In genomic region chr6:110326609-110327008, GRCh38 we compare ENCODE assay signal across 18 cellular contexts. TPM values are rescaled to one million over a fixed set of nuclear protein-coding genes. Genes with fewer than 3 reads are reported as not detected.
"Had no signal": no experiment of that assay in that cellular context is flagged by ENCODE, and none has a peak within 500 bp of the region (broad histone marks: within the 10 kb centered on the region; RNA-seq: fewer than 3 reads in every experiment).

No MANE protein-coding gene starts in this region.

- H3K27me3 ChIP-seq: spleen, testis had no signal

- H3K27ac ChIP-seq: left ventricle myocardium inferior, spleen, testis had no signal

- H3K9me3 ChIP-seq: left ventricle myocardium inferior, spleen, testis had no signal

- ATAC-seq: activated T-helper 17 cell treated with anti-CD3 and anti-CD28 coated beads, Interleukin-2, amount 50 U/mL, for 72 hours; sciatic nerve had no signal

- DNase-seq: activated CD4-positive, alpha-beta T cell treated with anti-CD3 and anti-CD28 coated beads for 1 hour; activated CD4-positive, alpha-beta T cell treated with anti-CD3 and anti-CD28 coated beads, Interleukin-2, amount 50 U/mL, for 48 hours; activated naive CD4-positive, alpha-beta T cell treated with Interleukin-2 at 50 U/mL for 16 hours; aorta; hypothalamus; kidney; left ventricle myocardium inferior; mesendoderm; spleen; testis had no signal

- H3K36me3 ChIP-seq: left ventricle myocardium inferior, spleen had no signal

- H3K4me3 ChIP-seq: left ventricle myocardium inferior, spleen, testis had no signal

RNA-seq across cellular contexts. Expression of gene METTL24, which starts 31.5 kb away (rescaled TPM):
- total RNA-seq: activated T-helper 17 cell treated with anti-CD3 and anti-CD28 coated beads, Interleukin-2, amount 50 U/mL, for 72 hours; bronchial epithelial cell; glomerular endothelial cell; myocyte; osteocyte; pulmonary artery endothelial cell; T-helper 1 cell treated with Interleukin-12 subunit alpha and Interleukin-12 subunit beta and Interleukin-4 antibody, amounts not matched to agents 30 ng/mL and 1 ng/mL, for 36 hours had no signal
- polyA plus RNA-seq: spleen had no signal
